In genomic region chr7:140247564-140247963, GRCh38 we compare ENCODE assay signal across 23 cellular contexts.
"Had no signal": no experiment of that assay in that cellular context is flagged by ENCODE, and none has a peak within 500 bp of the region (broad histone marks: within the 10 kb centered on the region; RNA-seq: fewer than 3 reads in every experiment).

No MANE protein-coding gene starts in this region.

- H3K36me3 Mint-ChIP-seq: type B pancreatic cell had no signal

- H3K36me3 ChIP-seq: breast epithelium, sigmoid colon, thoracic aorta, vagina had no signal

- H3K4me2 ChIP-seq: hepatocyte had no signal

- ATAC-seq: T-helper 17 cell had no signal

- H3K4me3 Mint-ChIP-seq: activated naive CD8-positive, alpha-beta T cell treated with anti-CD3 and anti-CD28 coated beads, Interleukin-2, amount 10 ng/mL, durations not matched to agents 7 days and 5 days; endodermal cell; T-helper 17 cell; type B pancreatic cell had no signal

- H3K27ac ChIP-seq: breast epithelium, coronary artery, hepatocyte, parathyroid adenoma, sigmoid colon, thoracic aorta, vagina had no signal

- H3K27ac Mint-ChIP-seq: activated naive CD8-positive, alpha-beta T cell treated with anti-CD3 and anti-CD28 coated beads, Interleukin-2, amount 10 ng/mL, durations not matched to agents 7 days and 5 days; endodermal cell; T-helper 17 cell; type B pancreatic cell had no signal

- H3K27me3 Mint-ChIP-seq: T-helper 17 cell, type B pancreatic cell had no signal

- H3K9me3 Mint-ChIP-seq: endodermal cell, type B pancreatic cell had no signal

- H3K9ac ChIP-seq: parathyroid adenoma had no signal

- H3K4me1 ChIP-seq: breast epithelium, parathyroid adenoma, sigmoid colon, vagina had no signal

- H3K27me3 ChIP-seq: breast epithelium, hepatocyte, sigmoid colon, vagina had no signal

- H3K9me3 ChIP-seq: breast epithelium, sigmoid colon, thoracic aorta, vagina had no signal

- DNase-seq: activated CD4-positive, alpha-beta T cell treated with anti-CD3 and anti-CD28 coated beads for 4 hours; activated CD4-positive, alpha-beta T cell treated with anti-CD3 and anti-CD28 coated beads, Interleukin-2, amount 50 U/mL, for 48 hours; activated CD4-positive, CD25-positive, alpha-beta regulatory T cell; activated CD8-positive, alpha-beta memory T cell treated with anti-CD3 and anti-CD28 coated beads, Interleukin-2, amount 50 U/mL, for 48 hours; activated naive CD4-positive, alpha-beta T cell treated with Interleukin-2 at 50 U/mL for 16 hours; activated naive CD8-positive, alpha-beta T cell treated with anti-CD3 and anti-CD28 coated beads, Interleukin-2, amount 10 ng/mL, durations not matched to agents 7 days and 5 days; activated T-cell treated with anti-CD3 and anti-CD28 coated beads, Interleukin-2, amount 50 U/mL, for 48 hours; amniotic stem cell; endodermal cell; kidney glomerular epithelial cell; midbrain; nucleus accumbens; sigmoid colon; stimulated activated CD4-positive, alpha-beta T cell treated with anti-CD3 and anti-CD28 coated beads, Interleukin-4, amount 100 ng/mL, for 1 hour; stimulated activated naive CD4-positive, alpha-beta T cell; T-helper 17 cell had no signal

- H3K4me3 ChIP-seq: breast epithelium, coronary artery, hepatocyte, sigmoid colon, thoracic aorta, vagina had no signal

- H3K79me2 ChIP-seq: hepatocyte, parathyroid adenoma had no signal

- H2AFZ ChIP-seq: hepatocyte, parathyroid adenoma had no signal
